Comparison of ENCODE assay signal across 8 cellular contexts in the genomic region with DNA sequence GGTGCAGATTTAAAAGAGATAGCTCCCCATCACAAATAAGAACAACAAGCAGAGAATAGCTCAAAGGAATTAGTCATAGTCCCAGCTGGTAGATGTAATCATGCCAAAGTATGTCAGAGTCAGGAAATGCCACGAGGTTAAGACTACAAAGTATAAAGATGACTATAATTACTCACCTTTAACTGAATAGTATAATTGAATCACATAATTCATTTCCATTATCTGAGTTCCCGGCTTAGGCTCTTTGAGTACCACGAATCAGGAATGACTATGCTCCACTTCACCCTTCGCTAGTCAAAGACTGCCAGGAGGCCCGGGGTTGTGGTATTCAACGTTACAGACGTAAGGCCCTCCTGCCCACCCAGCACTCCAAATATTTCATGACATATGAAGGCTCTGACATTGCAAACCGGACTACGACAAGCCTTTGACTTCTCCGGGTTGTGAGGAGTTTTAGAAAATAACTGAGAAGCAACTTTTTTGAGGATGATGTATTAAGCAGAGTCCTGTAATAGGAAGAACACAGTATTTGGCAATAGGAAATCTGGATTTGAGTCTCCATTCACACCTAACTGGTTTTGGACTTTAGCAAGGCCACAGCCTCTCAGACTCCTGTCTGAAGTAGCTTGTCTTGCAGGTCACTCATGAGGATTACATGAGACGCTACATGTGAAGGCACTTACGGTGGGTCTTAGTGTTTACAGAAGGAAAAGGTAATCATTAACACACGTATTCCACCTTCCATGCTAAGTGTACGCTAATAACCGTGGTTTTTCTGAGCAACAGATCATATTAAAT.
A peak's percentile ranks its signal among the peaks of the same experiment; 100 is the strongest.
DNase-seq lines count a peak whose midpoint lies in the region; ATAC-seq and TF ChIP-seq lines count a peak whose summit lies in the region.

No MANE protein-coding gene starts in this region.

- H3K9me3 ChIP-seq in WERI-Rb-1 (ENCODE audit: severe bottlenecking): peaks cover 2% of the 10 kb centered on the region

- H3K4me1 Mint-ChIP-seq in activated naive CD8-positive, alpha-beta T cell (ENCODE audit: low read depth): peaks cover 30% of the 10 kb centered on the region

- ATAC-seq in HG02840 (IDR thresholded peaks at IDR 0.05; ENCODE audit: low FRiP score, unreplicated experiment) (no peak), HG02588 (IDR thresholded peaks at IDR 0.05; ENCODE audit: unreplicated experiment) (no peak), HG02938 (IDR thresholded peaks at IDR 0.05; ENCODE audit: unreplicated experiment) (no peak)

- no peak overlapping the region for H3K27ac ChIP-seq in WERI-Rb-1

- peaks cover 1% of the 10 kb centered on the region for H3K27me3 Mint-ChIP-seq in activated naive CD8-positive, alpha-beta T cell

- peak overlapping the region; percentile 81 for H3K27ac Mint-ChIP-seq in activated naive CD8-positive, alpha-beta T cell

- peak; percentile 7 for DNase-seq in stimulated activated CD4-positive, alpha-beta T cell treated with anti-CD3 and anti-CD28 coated beads, Interleukin-12 subunit alpha, Interleukin-12 subunit beta, amount 100 ng/mL, for 4 hours
- no peak for DNase-seq in stimulated activated CD4-positive, alpha-beta T cell treated with anti-CD3 and anti-CD28 coated beads, Interleukin-4, amount 100 ng/mL, for 4 hours
- DNase-seq in left kidney (ENCODE audit: low read depth, low spot score) (peak; percentile 57), WERI-Rb-1 (no peak)

- H3K36me3 Mint-ChIP-seq in activated naive CD8-positive, alpha-beta T cell: peaks cover 2% of the 10 kb centered on the region

- no peaks in the 10 kb centered on the region for H3K9me3 Mint-ChIP-seq in activated naive CD8-positive, alpha-beta T cell (ENCODE audit: low read depth)

- no peak overlapping the region for H3K4me3 ChIP-seq in WERI-Rb-1 (ENCODE audit: low read depth, low read length)

- no peaks in the 10 kb centered on the region for H3K27me3 ChIP-seq in WERI-Rb-1 (ENCODE audit: insufficient read depth, low read depth, severe bottlenecking)

- TF ChIP-seq CTCF in WERI-Rb-1 (IDR thresholded peaks at IDR 0.05; ENCODE audit: low read depth, low read length): no peak

- H3K4me3 Mint-ChIP-seq in activated naive CD8-positive, alpha-beta T cell: peak overlapping the region; percentile 23

- H3K36me3 ChIP-seq in WERI-Rb-1: no peaks in the 10 kb centered on the region

Comparison
In these comparisons a context has a peak if more than half of its experiments do, and no peak if none do; other contexts are left out.
1. DNase-seq: peak in stimulated activated CD4-positive, alpha-beta T cell treated with anti-CD3 and anti-CD28 coated beads, Interleukin-12 subunit alpha, Interleukin-12 subunit beta, amount 100 ng/mL, for 4 hours (single experiment) and left kidney (single experiment); none in stimulated activated CD4-positive, alpha-beta T cell treated with anti-CD3 and anti-CD28 coated beads, Interleukin-4, amount 100 ng/mL, for 4 hours (0 of 2) and WERI-Rb-1 (single experiment).